ENCODE assay signal across 26 cellular contexts in genomic region chr2:177678939-177679338, GRCh38.
"Had no signal": no experiment of that assay in that cellular context is flagged by ENCODE, and none has a peak within 500 bp of the region (broad histone marks: within the 10 kb centered on the region; RNA-seq: fewer than 3 reads in every experiment).

No MANE protein-coding gene starts in this region.

- H3K9me3 Mint-ChIP-seq: naive B cell; natural killer cell; nephron progenitor cell; neural progenitor cell; stimulated activated naive B cell treated with anti-CD40 and anti-IgM and Interleukin-4, amounts not matched to agents 10 μg/mL and 1 μg/mL and 100 μg/mL, for 72 hours had no signal

- H3K27me3 ChIP-seq: hepatocyte, ovary, right atrium auricular region, right lobe of liver, stomach, testis, thyroid gland, transverse colon, upper lobe of left lung, vagina had no signal

- DNase-seq: islet precursor cell; lower lobe of right lung; mammary epithelial cell; mesenchymal stem cell; naive B cell; natural killer cell; nephron progenitor cell; ovary; right lobe of liver; stimulated activated CD4-positive, alpha-beta T cell treated with anti-CD3 and anti-CD28 coated beads, Interleukin-12 subunit alpha, Interleukin-12 subunit beta, amount 100 ng/mL, for 4 hours; stimulated activated CD4-positive, alpha-beta T cell treated with anti-CD3 and anti-CD28 coated beads, Interleukin-15, amount 100 ng/mL, for 24 hours; stimulated activated CD4-positive, alpha-beta T cell treated with anti-CD3 and anti-CD28 coated beads, Interleukin-2, amount 100 ng/mL, for 24 hours; stimulated activated CD4-positive, alpha-beta T cell treated with anti-CD3 and anti-CD28 coated beads, Interleukin-4, amount 100 ng/mL, for 1 hour; stimulated activated naive B cell treated with anti-CD40 and anti-IgM and Interleukin-4, amounts not matched to agents 10 μg/mL and 1 μg/mL and 100 μg/mL, for 72 hours; stimulated activated naive CD8-positive, alpha-beta T cell treated with anti-CD3 and anti-CD28 coated beads, Interleukin-15, Interleukin-2, amounts not matched to agents 100 U/mL and 50 U/mL, for 24 hours; stomach; testis; thyroid gland; transverse colon; upper lobe of left lung had no signal

- H3K4me3 Mint-ChIP-seq: naive B cell; natural killer cell; nephron progenitor cell; neural progenitor cell; stimulated activated naive B cell treated with anti-CD40 and anti-IgM and Interleukin-4, amounts not matched to agents 10 μg/mL and 1 μg/mL and 100 μg/mL, for 72 hours had no signal

- H3K27ac Mint-ChIP-seq: naive B cell; natural killer cell; nephron progenitor cell; neural progenitor cell; progenitor cell of endocrine pancreas; stimulated activated naive B cell treated with anti-CD40 and anti-IgM and Interleukin-4, amounts not matched to agents 10 μg/mL and 1 μg/mL and 100 μg/mL, for 72 hours had no signal

- H3K9me3 ChIP-seq: lower lobe of right lung, ovary, right atrium auricular region, right lobe of liver, stomach, testis, thyroid gland, transverse colon, upper lobe of left lung, vagina had no signal

- H3K4me2 ChIP-seq: hepatocyte, neural progenitor cell had no signal

- H3K4me1 ChIP-seq: lower lobe of right lung, right lobe of liver, stomach, thyroid gland, upper lobe of left lung, vagina had no signal

- H3K4me1 Mint-ChIP-seq: naive B cell; natural killer cell; stimulated activated naive B cell treated with anti-CD40 and anti-IgM and Interleukin-4, amounts not matched to agents 10 μg/mL and 1 μg/mL and 100 μg/mL, for 72 hours had no signal

- H3K4me3 ChIP-seq: hepatocyte, lower lobe of right lung, neural progenitor cell, ovary, right atrium auricular region, right lobe of liver, stomach, testis, thyroid gland, transverse colon, upper lobe of left lung, vagina had no signal

- H3K36me3 Mint-ChIP-seq: naive B cell; natural killer cell; neural progenitor cell; stimulated activated naive B cell treated with anti-CD40 and anti-IgM and Interleukin-4, amounts not matched to agents 10 μg/mL and 1 μg/mL and 100 μg/mL, for 72 hours had no signal

- H3K27me3 Mint-ChIP-seq: progenitor cell of endocrine pancreas had no signal

- ATAC-seq: left lobe of liver; lower lobe of right lung; natural killer cell; right lobe of liver; stimulated activated naive B cell treated with anti-CD40 and anti-IgM and Interleukin-4, amounts not matched to agents 10 μg/mL and 1 μg/mL and 100 μg/mL, for 72 hours; stimulated activated naive CD8-positive, alpha-beta T cell treated with anti-CD3 and anti-CD28 coated beads, Interleukin-15, Interleukin-2, amounts not matched to agents 100 U/mL and 50 U/mL, for 24 hours had no signal

- H3K27ac ChIP-seq: hepatocyte, lower lobe of right lung, neural progenitor cell, ovary, right atrium auricular region, right lobe of liver, stomach, testis, thyroid gland, upper lobe of left lung, vagina had no signal

- H3K36me3 ChIP-seq: lower lobe of right lung, neural progenitor cell, ovary, right atrium auricular region, right lobe of liver, stomach, thyroid gland, transverse colon, upper lobe of left lung, vagina had no signal
